In genomic region chr18:75643083-75643482, GRCh38 we compare ENCODE assay signal across 29 cellular contexts.
"Had no signal": no experiment of that assay in that cellular context is flagged by ENCODE, and none has a peak within 500 bp of the region (broad histone marks: within the 10 kb centered on the region; RNA-seq: fewer than 3 reads in every experiment).

No MANE protein-coding gene starts in this region.

- H3K79me2 ChIP-seq: parathyroid adenoma had no signal

- ATAC-seq: naive thymus-derived CD8-positive, alpha-beta T cell; natural killer cell treated with Interleukin-12 subunit alpha and Interleukin-12 subunit beta and Interleukin-15 and Interleukin-18, amount 100 ng/mL, for 72 hours; psoas muscle; right cardiac atrium; sciatic nerve; stimulated activated memory B cell treated with anti-CD40 and anti-IgM and Interleukin-4, amounts not matched to agents 10 μg/mL and 1 μg/mL and 100 μg/mL, for 72 hours; stimulated activated naive CD8-positive, alpha-beta T cell treated with anti-CD3 and anti-CD28 coated beads, Interleukin-15, amount 100 ng/mL, for 72 hours; stimulated activated naive CD8-positive, alpha-beta T cell treated with anti-CD3 and anti-CD28 coated beads, Interleukin-15, Interleukin-2, amounts not matched to agents 100 U/mL and 50 U/mL, for 24 hours; upper lobe of right lung had no signal

- H3K4me1 ChIP-seq: parathyroid adenoma, psoas muscle, testis, upper lobe of right lung had no signal

- H3K27ac ChIP-seq: ovary, parathyroid adenoma, psoas muscle, skin epidermis, spleen, suprapubic skin, testis, tibial artery, transverse colon, upper lobe of right lung, uterus had no signal

- DNase-seq: naive thymus-derived CD8-positive, alpha-beta T cell; nephron progenitor cell; occipital lobe; ovary; posterior cingulate gyrus; psoas muscle; right cardiac atrium; spleen; stimulated activated CD4-positive, alpha-beta T cell treated with anti-CD3 and anti-CD28 coated beads, Interleukin-12 subunit alpha, Interleukin-12 subunit beta, amount 100 ng/mL, for 4 hours; stimulated activated CD4-positive, alpha-beta T cell treated with anti-CD3 and anti-CD28 coated beads, Interleukin-1b, Interleukin-23, amount 100 ng/mL, for 48 hours; stimulated activated CD4-positive, alpha-beta T cell treated with anti-CD3 and anti-CD28 coated beads, Interleukin-4, amount 100 ng/mL, for 1 hour; stimulated activated CD4-positive, alpha-beta T cell treated with anti-CD3 and anti-CD28 coated beads, Interleukin-4, amount 100 ng/mL, for 4 hours; stimulated activated CD8-positive, alpha-beta memory T cell treated with anti-CD3 and anti-CD28 coated beads, Interleukin-4, amount 100 ng/mL, for 48 hours; stimulated activated naive CD4-positive, alpha-beta T cell; stimulated activated naive CD8-positive, alpha-beta T cell treated with anti-CD3 and anti-CD28 coated beads, Interleukin-15, amount 100 ng/mL, for 72 hours; stimulated activated naive CD8-positive, alpha-beta T cell treated with anti-CD3 and anti-CD28 coated beads, Interleukin-15, Interleukin-2, amounts not matched to agents 100 U/mL and 50 U/mL, for 24 hours; substantia nigra; testis; tibial artery; transverse colon; upper lobe of right lung; uterus had no signal

- H3K36me3 ChIP-seq: ovary, spleen, suprapubic skin, tibial artery, transverse colon, upper lobe of right lung, uterus had no signal

- H3K9ac ChIP-seq: parathyroid adenoma had no signal

- H3K27me3 ChIP-seq: ovary, suprapubic skin, testis, tibial artery, transverse colon, upper lobe of right lung, uterus had no signal

- H3K4me3 ChIP-seq: ovary, psoas muscle, skin epidermis, smooth muscle cell, spleen, suprapubic skin, testis, tibial artery, transverse colon, upper lobe of right lung, uterus had no signal

- H2AFZ ChIP-seq: parathyroid adenoma had no signal

- H3K4me2 ChIP-seq: smooth muscle cell had no signal

- H3K9me3 ChIP-seq: ovary, psoas muscle, suprapubic skin, testis, transverse colon, upper lobe of right lung, uterus had no signal
